1 cellular context compared by ENCODE assay signal in the genomic region with DNA sequence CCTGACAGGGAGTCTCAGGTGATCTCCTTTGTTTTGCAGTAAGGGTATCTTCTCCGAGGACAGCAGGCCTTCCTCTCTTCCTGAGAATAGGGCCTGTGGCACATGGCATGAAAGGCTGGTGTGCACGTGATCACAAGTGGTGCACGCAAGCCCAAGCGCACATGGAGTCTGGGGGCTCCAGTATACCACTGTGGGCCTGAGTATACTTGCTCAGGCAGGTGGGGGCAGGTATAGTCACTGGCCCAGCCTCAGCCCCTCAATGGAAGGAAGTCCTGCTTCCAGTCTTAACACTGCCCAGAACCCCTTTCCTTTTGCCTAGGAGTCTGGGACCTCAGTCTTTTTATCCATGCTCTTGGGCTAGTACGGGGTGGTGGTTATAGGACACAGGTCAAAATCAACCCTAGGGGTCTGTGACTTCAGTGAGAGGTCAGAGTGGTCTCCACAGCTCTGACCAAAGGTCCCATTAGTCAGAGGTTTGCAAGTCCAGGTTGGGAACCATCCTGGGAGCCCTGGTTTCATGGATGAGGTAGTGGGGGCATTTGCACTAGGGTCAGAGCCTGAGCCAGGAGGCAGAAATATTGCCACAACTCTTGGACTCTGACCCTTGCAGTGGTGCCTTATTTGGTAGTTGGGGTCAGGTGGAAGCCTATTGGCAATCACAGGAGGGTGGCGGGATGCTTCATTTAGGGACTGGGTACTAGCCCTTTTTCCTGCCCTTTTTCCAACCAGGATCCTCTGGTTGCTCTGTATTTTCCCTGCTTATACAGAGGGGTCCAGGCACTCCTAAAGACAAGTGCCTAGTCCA.
TF ChIP-seq lines count a peak whose summit lies in the region.

No MANE protein-coding gene starts in this region.

TF ChIP-seq in HepG2, 621 proteins besides CTCF, POLR2A, EP300 and RAD21 (continued from another document and continues in another):
- TF ChIP-seq, protein P1, sequence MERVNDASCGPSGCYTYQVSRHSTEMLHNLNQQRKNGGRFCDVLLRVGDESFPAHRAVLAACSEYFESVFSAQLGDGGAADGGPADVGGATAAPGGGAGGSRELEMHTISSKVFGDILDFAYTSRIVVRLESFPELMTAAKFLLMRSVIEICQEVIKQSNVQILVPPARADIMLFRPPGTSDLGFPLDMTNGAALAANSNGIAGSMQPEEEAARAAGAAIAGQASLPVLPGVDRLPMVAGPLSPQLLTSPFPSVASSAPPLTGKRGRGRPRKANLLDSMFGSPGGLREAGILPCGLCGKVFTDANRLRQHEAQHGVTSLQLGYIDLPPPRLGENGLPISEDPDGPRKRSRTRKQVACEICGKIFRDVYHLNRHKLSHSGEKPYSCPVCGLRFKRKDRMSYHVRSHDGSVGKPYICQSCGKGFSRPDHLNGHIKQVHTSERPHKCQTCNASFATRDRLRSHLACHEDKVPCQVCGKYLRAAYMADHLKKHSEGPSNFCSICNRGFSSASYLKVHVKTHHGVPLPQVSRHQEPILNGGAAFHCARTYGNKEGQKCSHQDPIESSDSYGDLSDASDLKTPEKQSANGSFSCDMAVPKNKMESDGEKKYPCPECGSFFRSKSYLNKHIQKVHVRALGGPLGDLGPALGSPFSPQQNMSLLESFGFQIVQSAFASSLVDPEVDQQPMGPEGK (CRISPR knock-in tag; IDR thresholded peaks at IDR 0.05) = peak; percentile 63; the same call in 1 of the 2 replicates
- TF ChIP-seq RFXANK (CRISPR knock-in tag; IDR thresholded peaks at IDR 0.05) (no peak), ZNF570 (CRISPR knock-in tag; IDR thresholded peaks at IDR 0.05; ENCODE audit: borderline replicate concordance) (no peak), ZNF569 (CRISPR knock-in tag; IDR thresholded peaks at IDR 0.05; ENCODE audit: borderline replicate concordance) (no peak), TAF1 (CRISPR knock-in tag; IDR thresholded peaks at IDR 0.05) (no peak), SRSF9 (IDR thresholded peaks at IDR 0.05; ENCODE audit: borderline replicate concordance, insufficient read depth, low read depth, low read length, poor library complexity, severe bottlenecking) (no peak), ZNF350 (CRISPR knock-in tag; IDR thresholded peaks at IDR 0.05; ENCODE audit: borderline replicate concordance, low read depth) (peak; percentile 48), NR2F1 (CRISPR knock-in tag; IDR thresholded peaks at IDR 0.05) (peak; percentile 28 to 66; a peak in 1 of 4 replicates), LCORL (IDR thresholded peaks at IDR 0.05) (no peak), LCORL (CRISPR knock-in tag; IDR thresholded peaks at IDR 0.05) (0 out of 2 replicates have a peak, but pooled peaks have one; percentile 41), MBNL3 (CRISPR knock-in tag; conservative IDR thresholded peaks at IDR 0.05) (no peak), YY1 (IDR thresholded peaks at IDR 0.05; ENCODE audit: insufficient read depth, insufficient replicate concordance, low read depth, low read length) (no peak), KDM4B (CRISPR knock-in tag; IDR thresholded peaks at IDR 0.05) (no peak), ZNF124 (CRISPR knock-in tag; IDR thresholded peaks at IDR 0.05) (no peak), CEBPG (CRISPR knock-in tag; IDR thresholded peaks at IDR 0.05) (peak; percentile 61), REXO4 (CRISPR knock-in tag; IDR thresholded peaks at IDR 0.05; ENCODE audit: borderline replicate concordance) (no peak), SP1 (IDR thresholded peaks at IDR 0.05) (no peak), SP1 (CRISPR knock-in tag; IDR thresholded peaks at IDR 0.05) (peak; percentile 5; the same call in 1 of the 2 replicates), NFE2L1 (CRISPR knock-in tag; IDR thresholded peaks at IDR 0.05; ENCODE audit: borderline replicate concordance) (no peak), SOX6 (IDR thresholded peaks at IDR 0.05) (no peak), SOX6 (CRISPR knock-in tag; IDR thresholded peaks at IDR 0.05) (0 out of 2 replicates have a peak, but pooled peaks have one; percentile 12), ZNF562 (CRISPR knock-in tag; IDR thresholded peaks at IDR 0.05; ENCODE audit: borderline replicate concordance) (no peak), NCOA5 (CRISPR knock-in tag; IDR thresholded peaks at IDR 0.05) (no peak), NR2F2 (IDR thresholded peaks at IDR 0.05; ENCODE audit: borderline replicate concordance, low read depth) (no peak), ZNF605 (CRISPR knock-in tag; IDR thresholded peaks at IDR 0.05) (peak; percentile 63; the same call in 1 of the 2 replicates), ZNF160 (CRISPR knock-in tag; IDR thresholded peaks at IDR 0.05) (0 out of 2 replicates have a peak, but pooled peaks have one; percentile 6), ZNF790 (CRISPR knock-in tag; IDR thresholded peaks at IDR 0.05; ENCODE audit: borderline replicate concordance) (0 out of 2 replicates have a peak, but pooled peaks have one; percentile 11), THAP11 (CRISPR knock-in tag; IDR thresholded peaks at IDR 0.05) (0 out of 2 replicates have a peak, but pooled peaks have one; percentile 23)
- TF ChIP-seq, protein P2, sequence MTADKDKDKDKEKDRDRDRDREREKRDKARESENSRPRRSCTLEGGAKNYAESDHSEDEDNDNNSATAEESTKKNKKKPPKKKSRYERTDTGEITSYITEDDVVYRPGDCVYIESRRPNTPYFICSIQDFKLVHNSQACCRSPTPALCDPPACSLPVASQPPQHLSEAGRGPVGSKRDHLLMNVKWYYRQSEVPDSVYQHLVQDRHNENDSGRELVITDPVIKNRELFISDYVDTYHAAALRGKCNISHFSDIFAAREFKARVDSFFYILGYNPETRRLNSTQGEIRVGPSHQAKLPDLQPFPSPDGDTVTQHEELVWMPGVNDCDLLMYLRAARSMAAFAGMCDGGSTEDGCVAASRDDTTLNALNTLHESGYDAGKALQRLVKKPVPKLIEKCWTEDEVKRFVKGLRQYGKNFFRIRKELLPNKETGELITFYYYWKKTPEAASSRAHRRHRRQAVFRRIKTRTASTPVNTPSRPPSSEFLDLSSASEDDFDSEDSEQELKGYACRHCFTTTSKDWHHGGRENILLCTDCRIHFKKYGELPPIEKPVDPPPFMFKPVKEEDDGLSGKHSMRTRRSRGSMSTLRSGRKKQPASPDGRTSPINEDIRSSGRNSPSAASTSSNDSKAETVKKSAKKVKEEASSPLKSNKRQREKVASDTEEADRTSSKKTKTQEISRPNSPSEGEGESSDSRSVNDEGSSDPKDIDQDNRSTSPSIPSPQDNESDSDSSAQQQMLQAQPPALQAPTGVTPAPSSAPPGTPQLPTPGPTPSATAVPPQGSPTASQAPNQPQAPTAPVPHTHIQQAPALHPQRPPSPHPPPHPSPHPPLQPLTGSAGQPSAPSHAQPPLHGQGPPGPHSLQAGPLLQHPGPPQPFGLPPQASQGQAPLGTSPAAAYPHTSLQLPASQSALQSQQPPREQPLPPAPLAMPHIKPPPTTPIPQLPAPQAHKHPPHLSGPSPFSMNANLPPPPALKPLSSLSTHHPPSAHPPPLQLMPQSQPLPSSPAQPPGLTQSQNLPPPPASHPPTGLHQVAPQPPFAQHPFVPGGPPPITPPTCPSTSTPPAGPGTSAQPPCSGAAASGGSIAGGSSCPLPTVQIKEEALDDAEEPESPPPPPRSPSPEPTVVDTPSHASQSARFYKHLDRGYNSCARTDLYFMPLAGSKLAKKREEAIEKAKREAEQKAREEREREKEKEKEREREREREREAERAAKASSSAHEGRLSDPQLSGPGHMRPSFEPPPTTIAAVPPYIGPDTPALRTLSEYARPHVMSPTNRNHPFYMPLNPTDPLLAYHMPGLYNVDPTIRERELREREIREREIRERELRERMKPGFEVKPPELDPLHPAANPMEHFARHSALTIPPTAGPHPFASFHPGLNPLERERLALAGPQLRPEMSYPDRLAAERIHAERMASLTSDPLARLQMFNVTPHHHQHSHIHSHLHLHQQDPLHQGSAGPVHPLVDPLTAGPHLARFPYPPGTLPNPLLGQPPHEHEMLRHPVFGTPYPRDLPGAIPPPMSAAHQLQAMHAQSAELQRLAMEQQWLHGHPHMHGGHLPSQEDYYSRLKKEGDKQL (CRISPR knock-in tag; IDR thresholded peaks at IDR 0.05; ENCODE audit: low read depth) = no peak
- TF ChIP-seq, protein P3, sequence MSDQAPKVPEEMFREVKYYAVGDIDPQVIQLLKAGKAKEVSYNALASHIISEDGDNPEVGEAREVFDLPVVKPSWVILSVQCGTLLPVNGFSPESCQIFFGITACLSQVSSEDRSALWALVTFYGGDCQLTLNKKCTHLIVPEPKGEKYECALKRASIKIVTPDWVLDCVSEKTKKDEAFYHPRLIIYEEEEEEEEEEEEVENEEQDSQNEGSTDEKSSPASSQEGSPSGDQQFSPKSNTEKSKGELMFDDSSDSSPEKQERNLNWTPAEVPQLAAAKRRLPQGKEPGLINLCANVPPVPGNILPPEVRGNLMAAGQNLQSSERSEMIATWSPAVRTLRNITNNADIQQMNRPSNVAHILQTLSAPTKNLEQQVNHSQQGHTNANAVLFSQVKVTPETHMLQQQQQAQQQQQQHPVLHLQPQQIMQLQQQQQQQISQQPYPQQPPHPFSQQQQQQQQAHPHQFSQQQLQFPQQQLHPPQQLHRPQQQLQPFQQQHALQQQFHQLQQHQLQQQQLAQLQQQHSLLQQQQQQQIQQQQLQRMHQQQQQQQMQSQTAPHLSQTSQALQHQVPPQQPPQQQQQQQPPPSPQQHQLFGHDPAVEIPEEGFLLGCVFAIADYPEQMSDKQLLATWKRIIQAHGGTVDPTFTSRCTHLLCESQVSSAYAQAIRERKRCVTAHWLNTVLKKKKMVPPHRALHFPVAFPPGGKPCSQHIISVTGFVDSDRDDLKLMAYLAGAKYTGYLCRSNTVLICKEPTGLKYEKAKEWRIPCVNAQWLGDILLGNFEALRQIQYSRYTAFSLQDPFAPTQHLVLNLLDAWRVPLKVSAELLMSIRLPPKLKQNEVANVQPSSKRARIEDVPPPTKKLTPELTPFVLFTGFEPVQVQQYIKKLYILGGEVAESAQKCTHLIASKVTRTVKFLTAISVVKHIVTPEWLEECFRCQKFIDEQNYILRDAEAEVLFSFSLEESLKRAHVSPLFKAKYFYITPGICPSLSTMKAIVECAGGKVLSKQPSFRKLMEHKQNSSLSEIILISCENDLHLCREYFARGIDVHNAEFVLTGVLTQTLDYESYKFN (CRISPR knock-in tag; conservative IDR thresholded peaks at IDR 0.05) = peak; percentile 51
- TF ChIP-seq, protein P4, sequence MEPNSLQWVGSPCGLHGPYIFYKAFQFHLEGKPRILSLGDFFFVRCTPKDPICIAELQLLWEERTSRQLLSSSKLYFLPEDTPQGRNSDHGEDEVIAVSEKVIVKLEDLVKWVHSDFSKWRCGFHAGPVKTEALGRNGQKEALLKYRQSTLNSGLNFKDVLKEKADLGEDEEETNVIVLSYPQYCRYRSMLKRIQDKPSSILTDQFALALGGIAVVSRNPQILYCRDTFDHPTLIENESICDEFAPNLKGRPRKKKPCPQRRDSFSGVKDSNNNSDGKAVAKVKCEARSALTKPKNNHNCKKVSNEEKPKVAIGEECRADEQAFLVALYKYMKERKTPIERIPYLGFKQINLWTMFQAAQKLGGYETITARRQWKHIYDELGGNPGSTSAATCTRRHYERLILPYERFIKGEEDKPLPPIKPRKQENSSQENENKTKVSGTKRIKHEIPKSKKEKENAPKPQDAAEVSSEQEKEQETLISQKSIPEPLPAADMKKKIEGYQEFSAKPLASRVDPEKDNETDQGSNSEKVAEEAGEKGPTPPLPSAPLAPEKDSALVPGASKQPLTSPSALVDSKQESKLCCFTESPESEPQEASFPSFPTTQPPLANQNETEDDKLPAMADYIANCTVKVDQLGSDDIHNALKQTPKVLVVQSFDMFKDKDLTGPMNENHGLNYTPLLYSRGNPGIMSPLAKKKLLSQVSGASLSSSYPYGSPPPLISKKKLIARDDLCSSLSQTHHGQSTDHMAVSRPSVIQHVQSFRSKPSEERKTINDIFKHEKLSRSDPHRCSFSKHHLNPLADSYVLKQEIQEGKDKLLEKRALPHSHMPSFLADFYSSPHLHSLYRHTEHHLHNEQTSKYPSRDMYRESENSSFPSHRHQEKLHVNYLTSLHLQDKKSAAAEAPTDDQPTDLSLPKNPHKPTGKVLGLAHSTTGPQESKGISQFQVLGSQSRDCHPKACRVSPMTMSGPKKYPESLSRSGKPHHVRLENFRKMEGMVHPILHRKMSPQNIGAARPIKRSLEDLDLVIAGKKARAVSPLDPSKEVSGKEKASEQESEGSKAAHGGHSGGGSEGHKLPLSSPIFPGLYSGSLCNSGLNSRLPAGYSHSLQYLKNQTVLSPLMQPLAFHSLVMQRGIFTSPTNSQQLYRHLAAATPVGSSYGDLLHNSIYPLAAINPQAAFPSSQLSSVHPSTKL (CRISPR knock-in tag; IDR thresholded peaks at IDR 0.05) = peak; percentile 10; the same call in 1 of the 2 replicates
- TF ChIP-seq, protein P5, sequence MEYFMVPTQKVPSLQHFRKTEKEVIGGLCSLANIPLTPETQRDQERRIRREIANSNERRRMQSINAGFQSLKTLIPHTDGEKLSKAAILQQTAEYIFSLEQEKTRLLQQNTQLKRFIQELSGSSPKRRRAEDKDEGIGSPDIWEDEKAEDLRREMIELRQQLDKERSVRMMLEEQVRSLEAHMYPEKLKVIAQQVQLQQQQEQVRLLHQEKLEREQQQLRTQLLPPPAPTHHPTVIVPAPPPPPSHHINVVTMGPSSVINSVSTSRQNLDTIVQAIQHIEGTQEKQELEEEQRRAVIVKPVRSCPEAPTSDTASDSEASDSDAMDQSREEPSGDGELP (IDR thresholded peaks at IDR 0.05; ENCODE audit: borderline replicate concordance, low read depth) = peak; percentile 26; the same call in 1 of the 2 replicates
- TF ChIP-seq, protein P6, sequence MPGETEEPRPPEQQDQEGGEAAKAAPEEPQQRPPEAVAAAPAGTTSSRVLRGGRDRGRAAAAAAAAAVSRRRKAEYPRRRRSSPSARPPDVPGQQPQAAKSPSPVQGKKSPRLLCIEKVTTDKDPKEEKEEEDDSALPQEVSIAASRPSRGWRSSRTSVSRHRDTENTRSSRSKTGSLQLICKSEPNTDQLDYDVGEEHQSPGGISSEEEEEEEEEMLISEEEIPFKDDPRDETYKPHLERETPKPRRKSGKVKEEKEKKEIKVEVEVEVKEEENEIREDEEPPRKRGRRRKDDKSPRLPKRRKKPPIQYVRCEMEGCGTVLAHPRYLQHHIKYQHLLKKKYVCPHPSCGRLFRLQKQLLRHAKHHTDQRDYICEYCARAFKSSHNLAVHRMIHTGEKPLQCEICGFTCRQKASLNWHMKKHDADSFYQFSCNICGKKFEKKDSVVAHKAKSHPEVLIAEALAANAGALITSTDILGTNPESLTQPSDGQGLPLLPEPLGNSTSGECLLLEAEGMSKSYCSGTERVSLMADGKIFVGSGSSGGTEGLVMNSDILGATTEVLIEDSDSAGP (CRISPR knock-in tag; IDR thresholded peaks at IDR 0.05; ENCODE audit: borderline replicate concordance) = peak; percentile 46; the same call in 1 of the 2 replicates
- TF ChIP-seq, protein P7, sequence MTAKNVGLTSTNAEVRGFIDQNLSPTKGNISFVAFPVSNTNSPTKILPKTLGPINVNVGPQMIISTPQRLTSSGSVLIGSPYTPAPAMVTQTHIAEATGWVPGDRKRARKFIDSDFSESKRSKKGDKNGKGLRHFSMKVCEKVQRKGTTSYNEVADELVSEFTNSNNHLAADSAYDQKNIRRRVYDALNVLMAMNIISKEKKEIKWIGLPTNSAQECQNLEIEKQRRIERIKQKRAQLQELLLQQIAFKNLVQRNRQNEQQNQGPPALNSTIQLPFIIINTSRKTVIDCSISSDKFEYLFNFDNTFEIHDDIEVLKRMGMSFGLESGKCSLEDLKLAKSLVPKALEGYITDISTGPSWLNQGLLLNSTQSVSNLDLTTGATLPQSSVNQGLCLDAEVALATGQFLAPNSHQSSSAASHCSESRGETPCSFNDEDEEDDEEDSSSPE (CRISPR knock-in tag; IDR thresholded peaks at IDR 0.05) = 0 out of 2 replicates have a peak, but pooled peaks have one; percentile 47
- TF ChIP-seq, protein P8, sequence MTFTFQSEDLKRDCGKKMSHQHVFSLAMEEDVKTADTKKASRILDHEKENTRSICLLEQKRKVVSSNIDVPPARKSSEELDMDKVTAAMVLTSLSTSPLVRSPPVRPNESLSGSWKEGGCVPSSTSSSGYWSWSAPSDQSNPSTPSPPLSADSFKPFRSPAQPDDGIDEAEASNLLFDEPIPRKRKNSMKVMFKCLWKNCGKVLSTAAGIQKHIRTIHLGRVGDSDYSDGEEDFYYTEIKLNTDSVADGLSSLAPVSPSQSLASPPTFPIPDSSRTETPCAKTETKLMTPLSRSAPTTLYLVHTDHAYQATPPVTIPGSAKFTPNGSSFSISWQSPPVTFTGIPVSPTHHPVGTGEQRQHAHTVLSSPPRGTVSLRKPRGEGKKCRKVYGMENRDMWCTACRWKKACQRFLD (CRISPR knock-in tag; IDR thresholded peaks at IDR 0.05; ENCODE audit: borderline replicate concordance) = no peak
